ENCODE assay signal across 28 cellular contexts in the genomic region with DNA sequence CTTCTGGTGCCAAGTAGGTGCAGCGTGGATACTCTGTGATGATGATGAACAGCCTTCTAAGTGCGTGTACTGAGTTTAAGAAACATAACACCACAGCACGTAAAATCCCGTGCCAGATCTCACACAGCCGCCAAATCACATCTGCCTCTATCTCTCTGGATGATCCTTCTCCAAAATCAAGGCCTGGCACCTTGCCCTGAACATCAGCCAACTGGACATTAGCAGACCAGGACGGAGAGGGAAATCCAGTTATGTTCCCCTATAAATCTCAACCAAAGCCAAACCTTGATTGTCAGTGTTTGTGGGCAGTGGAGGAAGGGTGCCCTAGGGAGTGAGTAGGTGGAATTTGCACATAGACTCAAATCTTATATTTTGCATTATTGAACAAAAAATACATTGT.
DNase-seq lines count a peak whose midpoint lies in the region; ATAC-seq and TF ChIP-seq lines count a peak whose summit lies in the region.
"Had no signal": no experiment of that assay in that cellular context is flagged by ENCODE, and none has a peak within 500 bp of the region (broad histone marks: within the 10 kb centered on the region; RNA-seq: fewer than 3 reads in every experiment).

No MANE protein-coding gene starts in this region.

- H3K4me3 Mint-ChIP-seq in mesothelial cell of epicardium = no peak overlapping the region
- H3K4me3 Mint-ChIP-seq in activated naive CD8-positive, alpha-beta T cell treated with anti-CD3 and anti-CD28 coated beads for 36 hours = no peak overlapping the region
- H3K4me3 Mint-ChIP-seq: activated CD4-positive, alpha-beta T cell treated with anti-CD3 and anti-CD28 coated beads, Interleukin-2, amount 10 ng/mL, durations not matched to agents 7 days and 5 days; activated naive CD8-positive, alpha-beta T cell treated with anti-CD3 and anti-CD28 coated beads, Interleukin-2, amount 50 U/mL, for 24 hours; activated T-cell treated with anti-CD3 and anti-CD28 coated beads, Interleukin-2, amount 50 U/mL, for 24 hours; CD4-positive, alpha-beta memory T cell; stimulated activated naive B cell treated with anti-CD40 and anti-IgM and Interleukin-4, amounts not matched to agents 10 μg/mL and 1 μg/mL and 100 μg/mL, for 72 hours; WTC11 had no signal

- no peaks in the 10 kb centered on the region for H3K9me2 ChIP-seq in SK-N-SH

- H3K27ac ChIP-seq in SK-N-SH (ENCODE audit: low read depth in 2 of 2, low read length in 1 of 2) (no peak overlapping the region), tibial nerve (no peak overlapping the region)
- H3K27ac ChIP-seq: body of pancreas, sigmoid colon had no signal

- H3K27me3 ChIP-seq in SK-N-SH (ENCODE audit: insufficient read depth) = peaks cover 18% of the 10 kb centered on the region
- H3K27me3 ChIP-seq in tibial nerve = no peaks in the 10 kb centered on the region
- H3K27me3 ChIP-seq: body of pancreas, MG63, sigmoid colon had no signal

- DNase-seq in NCI-H82 (lab: John Stamatoyannopoulos, UW) (peak; percentile 5), NCI-H82 treated with DMSO at 0.1 percent for 48 hours (lab: John Stamatoyannopoulos, UW; ENCODE audit: unreplicated experiment) (no peak), SK-N-SH (peak; percentile 44), mesothelial cell of epicardium (ENCODE audit: low spot score in 2 of 2, unreplicated experiment in 2 of 2) (peak in 1 of 2 experiments; percentile 46), tibial nerve (ENCODE audit: low spot score in 2 of 2) (peak; percentile 31 to 39), NCI-H1436 (lab: John Stamatoyannopoulos, UW) (no peak)
- DNase-seq in activated naive CD8-positive, alpha-beta T cell treated with anti-CD3 and anti-CD28 coated beads for 36 hours = no peak
- DNase-seq: activated CD4-positive, alpha-beta T cell treated with anti-CD3 and anti-CD28 coated beads, Interleukin-2, amount 10 ng/mL, durations not matched to agents 7 days and 5 days; activated gamma-delta T cell; activated naive CD8-positive, alpha-beta T cell treated with anti-CD3 and anti-CD28 coated beads, Interleukin-2, amount 50 U/mL, for 24 hours; activated T-cell treated with anti-CD3 and anti-CD28 coated beads, Interleukin-2, amount 50 U/mL, for 24 hours; CD4-positive, alpha-beta memory T cell; H7; kidney; MG63; NCI-H1417; NCI-H446; NCI-H774; OCI-M1; SHP77 treated with DMSO at 0.1 percent for 48 hours; sigmoid colon; stimulated activated CD4-positive, alpha-beta T cell treated with anti-CD3 and anti-CD28 coated beads, Interleukin-15, amount 100 ng/mL, for 24 hours; stimulated activated naive B cell treated with anti-CD40 and anti-IgM and Interleukin-4, amounts not matched to agents 10 μg/mL and 1 μg/mL and 100 μg/mL, for 72 hours; T1000 had no signal

- ATAC-seq in GM18511 (IDR thresholded peaks at IDR 0.05; ENCODE audit: unreplicated experiment) = no peak
- ATAC-seq: activated naive CD8-positive, alpha-beta T cell treated with anti-CD3 and anti-CD28 coated beads, Interleukin-2, amount 50 U/mL, for 24 hours; body of pancreas; stimulated activated naive B cell treated with anti-CD40 and anti-IgM and Interleukin-4, amounts not matched to agents 10 μg/mL and 1 μg/mL and 100 μg/mL, for 72 hours; WTC11 had no signal

- H4K20me1 ChIP-seq in SK-N-SH (ENCODE audit: insufficient read depth) = no peaks in the 10 kb centered on the region

- no peaks in the 10 kb centered on the region for H3K9me3 ChIP-seq in SK-N-SH
- H3K9me3 ChIP-seq in tibial nerve = no peaks in the 10 kb centered on the region
- H3K9me3 ChIP-seq: body of pancreas, MG63, sigmoid colon had no signal

- H3K36me3 Mint-ChIP-seq in mesothelial cell of epicardium = no peaks in the 10 kb centered on the region
- H3K36me3 Mint-ChIP-seq in activated naive CD8-positive, alpha-beta T cell treated with anti-CD3 and anti-CD28 coated beads for 36 hours = no peaks in the 10 kb centered on the region
- H3K36me3 Mint-ChIP-seq: CD4-positive, alpha-beta memory T cell; stimulated activated naive B cell treated with anti-CD40 and anti-IgM and Interleukin-4, amounts not matched to agents 10 μg/mL and 1 μg/mL and 100 μg/mL, for 72 hours; WTC11 had no signal

- H3K9me3 Mint-ChIP-seq in mesothelial cell of epicardium = no peaks in the 10 kb centered on the region
- no peaks in the 10 kb centered on the region for H3K9me3 Mint-ChIP-seq in activated naive CD8-positive, alpha-beta T cell treated with anti-CD3 and anti-CD28 coated beads for 36 hours
- H3K9me3 Mint-ChIP-seq: activated CD4-positive, alpha-beta T cell treated with anti-CD3 and anti-CD28 coated beads, Interleukin-2, amount 10 ng/mL, durations not matched to agents 7 days and 5 days; activated naive CD8-positive, alpha-beta T cell treated with anti-CD3 and anti-CD28 coated beads, Interleukin-2, amount 50 U/mL, for 24 hours; activated T-cell treated with anti-CD3 and anti-CD28 coated beads, Interleukin-2, amount 50 U/mL, for 24 hours; CD4-positive, alpha-beta memory T cell; stimulated activated naive B cell treated with anti-CD40 and anti-IgM and Interleukin-4, amounts not matched to agents 10 μg/mL and 1 μg/mL and 100 μg/mL, for 72 hours; WTC11 had no signal

- H3K79me2 ChIP-seq in SK-N-SH (ENCODE audit: insufficient read depth) = no peaks in the 10 kb centered on the region

- no peaks in the 10 kb centered on the region for H3F3A ChIP-seq in SK-N-SH (replicated peaks; ENCODE audit: insufficient read depth)

- H3K4me1 Mint-ChIP-seq in mesothelial cell of epicardium = peaks cover 59% of the 10 kb centered on the region
- no peaks in the 10 kb centered on the region for H3K4me1 Mint-ChIP-seq in activated naive CD8-positive, alpha-beta T cell treated with anti-CD3 and anti-CD28 coated beads for 36 hours
- H3K4me1 Mint-ChIP-seq: activated CD4-positive, alpha-beta T cell treated with anti-CD3 and anti-CD28 coated beads, Interleukin-2, amount 10 ng/mL, durations not matched to agents 7 days and 5 days; activated naive CD8-positive, alpha-beta T cell treated with anti-CD3 and anti-CD28 coated beads, Interleukin-2, amount 50 U/mL, for 24 hours; CD4-positive, alpha-beta memory T cell; stimulated activated naive B cell treated with anti-CD40 and anti-IgM and Interleukin-4, amounts not matched to agents 10 μg/mL and 1 μg/mL and 100 μg/mL, for 72 hours; WTC11 had no signal

- CTCF ChIA-PET in SK-N-SH (lab: Yijun Ruan, JAX) = no interaction called here

- no peak overlapping the region for H2AFZ ChIP-seq in SK-N-SH (ENCODE audit: low read depth)

- peak overlapping the region; percentile 72 for H3K27ac Mint-ChIP-seq in mesothelial cell of epicardium
- H3K27ac Mint-ChIP-seq in activated naive CD8-positive, alpha-beta T cell treated with anti-CD3 and anti-CD28 coated beads for 36 hours = no peak overlapping the region
- H3K27ac Mint-ChIP-seq: activated CD4-positive, alpha-beta T cell treated with anti-CD3 and anti-CD28 coated beads, Interleukin-2, amount 10 ng/mL, durations not matched to agents 7 days and 5 days; activated naive CD8-positive, alpha-beta T cell treated with anti-CD3 and anti-CD28 coated beads, Interleukin-2, amount 50 U/mL, for 24 hours; activated T-cell treated with anti-CD3 and anti-CD28 coated beads, Interleukin-2, amount 50 U/mL, for 24 hours; CD4-positive, alpha-beta memory T cell; stimulated activated naive B cell treated with anti-CD40 and anti-IgM and Interleukin-4, amounts not matched to agents 10 μg/mL and 1 μg/mL and 100 μg/mL, for 72 hours; WTC11 had no signal

- TF ChIP-seq CTCF in SK-N-SH (IDR thresholded peaks at IDR 0.05) = no peak
- TF ChIP-seq CTCF in mesothelial cell of epicardium (IDR thresholded peaks at IDR 0.05; ENCODE audit: unreplicated experiment) = no peak
- TF ChIP-seq CTCF in tibial nerve (IDR thresholded peaks at IDR 0.05) = no peak

- H3K27me3 Mint-ChIP-seq in mesothelial cell of epicardium (ENCODE audit: low read depth) = no peaks in the 10 kb centered on the region
- peaks cover 11% of the 10 kb centered on the region for H3K27me3 Mint-ChIP-seq in activated naive CD8-positive, alpha-beta T cell treated with anti-CD3 and anti-CD28 coated beads for 36 hours

- H3K36me3 ChIP-seq in SK-N-SH (replicated peaks in 1 of 2; ENCODE audit: control insufficient read depth in 1 of 2, insufficient read depth in 2 of 2, low read length in 1 of 2) = no peaks in the 10 kb centered on the region
- no peaks in the 10 kb centered on the region for H3K36me3 ChIP-seq in tibial nerve
- H3K36me3 ChIP-seq: MG63, sigmoid colon had no signal

- POLR2A ChIA-PET in SK-N-SH (lab: Yijun Ruan, JAX) = no interaction called here

- no peak overlapping the region for H3K4me3 ChIP-seq in SK-N-SH (ENCODE audit: low read depth in 2 of 2, low read length in 1 of 2)
- no peak overlapping the region for H3K4me3 ChIP-seq in tibial nerve
- H3K4me3 ChIP-seq: body of pancreas, lung, MG63, sigmoid colon had no signal

- peaks cover 0 to 4% of the 10 kb centered on the region in 2 experiments; a peak in 1 of 4 replicates for H3K4me1 ChIP-seq in SK-N-SH (ENCODE audit: control insufficient read depth in 1 of 2, insufficient read depth in 2 of 2, low read depth in 1 of 2, low read length in 1 of 2)
- peaks cover 0 to 20% (median 0%) of the 10 kb centered on the region in 4 donors for H3K4me1 ChIP-seq in tibial nerve
- H3K4me1 ChIP-seq: body of pancreas had no signal

- TF ChIP-seq EP300 in SK-N-SH (IDR thresholded peaks at IDR 0.05; ENCODE audit: borderline replicate concordance in 1 of 2, low read depth in 1 of 2, low read length in 1 of 2) (peak in 1 of 2 experiments; percentile 16; a peak in 1 of 4 replicates), tibial nerve (IDR thresholded peaks at IDR 0.05) (no peak)

- no peak for TF ChIP-seq POLR2A in tibial nerve (IDR thresholded peaks at IDR 0.05)

- whole genome bisulfite sequencing in SK-N-SH (ENCODE audit: low lambda C conversion rate) = 10% methylated on average over 6 of the region's 6 CpGs
- WGBS in tibial nerve, 2 donors = 34 to 41% methylated on average over 6 of the region's 6 CpGs

- H3K4me2 ChIP-seq in SK-N-SH = no peak overlapping the region

- no peak overlapping the region for H3K9ac ChIP-seq in SK-N-SH

- no peak for TF ChIP-seq RAD21 in SK-N-SH (IDR thresholded peaks at IDR 0.05; ENCODE audit: low read length)

TF ChIP-seq in SK-N-SH, 30 proteins besides CTCF, POLR2A, EP300 and RAD21:
- TF ChIP-seq MAX (IDR thresholded peaks at IDR 0.05; ENCODE audit: low read depth) (no peak), RCOR1 (IDR thresholded peaks at IDR 0.05; ENCODE audit: low read length) (no peak), GATA2 (CRISPR knock-in tag; IDR thresholded peaks at IDR 0.05) (peak; percentile 45)

Comparison
In these comparisons a context has a peak if more than half of its experiments do, and no peak if none do; other contexts are left out.
1. DNase-seq: peak in NCI-H82 (single experiment), SK-N-SH (single experiment) and tibial nerve (2 of 2); none in NCI-H82 treated with DMSO at 0.1 percent for 48 hours (single experiment), NCI-H1436 (single experiment) and activated naive CD8-positive, alpha-beta T cell treated with anti-CD3 and anti-CD28 coated beads for 36 hours (single experiment).